22 cellular contexts compared by ENCODE assay signal in the genomic region with DNA sequence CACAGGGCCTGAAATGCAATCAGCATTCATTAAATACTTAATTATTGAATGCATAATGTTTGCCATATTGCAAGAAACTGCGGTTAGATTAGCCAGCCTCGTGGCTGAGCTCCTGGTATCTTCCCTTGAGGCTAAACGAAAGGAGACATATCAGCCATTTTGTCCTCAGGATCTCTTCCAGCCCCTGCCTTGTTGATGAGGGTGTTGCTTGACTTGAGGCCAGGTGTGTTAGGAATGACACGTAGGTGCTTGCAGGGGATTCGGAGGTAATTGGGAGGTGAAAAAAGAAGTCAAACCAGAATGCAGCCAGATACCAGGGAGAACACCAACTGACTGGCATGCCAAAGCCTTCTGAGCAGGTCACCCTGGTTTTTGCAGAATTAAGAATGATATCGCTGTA. TPM values are rescaled to one million over a fixed set of nuclear protein-coding genes. Genes with fewer than 3 reads are reported as not detected.
A peak's percentile ranks its signal among the peaks of the same experiment; 100 is the strongest.
DNase-seq lines count a peak whose midpoint lies in the region; ATAC-seq and TF ChIP-seq lines count a peak whose summit lies in the region.
"Had no signal": no experiment of that assay in that cellular context is flagged by ENCODE, and none has a peak within 500 bp of the region (broad histone marks: within the 10 kb centered on the region; RNA-seq: fewer than 3 reads in every experiment).

No MANE protein-coding gene starts in this region.

- H3K79me2 ChIP-seq in trophoblast cell (ENCODE audit: control insufficient read depth, insufficient read depth, low read length, poor library complexity), result no peaks in the 10 kb centered on the region

- H3K9me3 Mint-ChIP-seq in type B pancreatic cell, result no peaks in the 10 kb centered on the region
- H3K9me3 Mint-ChIP-seq: CD4-positive, alpha-beta T cell had no signal

- H3K4me2 ChIP-seq in trophoblast cell (ENCODE audit: low read length), result no peak overlapping the region
- H3K4me2 ChIP-seq: A549 had no signal

- 51 to 54% methylated on average over 6 of the region's 6 CpGs for WGBS in esophagus, 2 donors
- WGBS in trophoblast cell (ENCODE audit: extremely low coverage, insufficient coverage, insufficient read length), result no CpG with 5 or more reads among the region's 6 CpGs

- ATAC-seq in left ventricle myocardium superior (peak; percentile 2), Right ventricle myocardium superior (ENCODE audit: poor library complexity) (no peak), GM18519 (IDR thresholded peaks at IDR 0.05; ENCODE audit: low FRiP score, unreplicated experiment) (no peak)
- ATAC-seq: A549, GM12878, HCT116, HepG2, Panc1 had no signal

- H2BK5ac ChIP-seq in trophoblast cell (ENCODE audit: low read depth, low read length, poor library complexity), result no peak overlapping the region

- H3K14ac ChIP-seq in trophoblast cell (ENCODE audit: low read length), result no peak overlapping the region

- H3K4me1 Mint-ChIP-seq in type B pancreatic cell (ENCODE audit: unreplicated experiment), result peaks cover 26% of the 10 kb centered on the region

- intact Hi-C loops in left ventricle myocardium superior (cut with micrococcal nuclease) (no loop called here), Right ventricle myocardium superior (cut with DNase I) (no loop called here)

- no peaks in the 10 kb centered on the region for H3K27me3 Mint-ChIP-seq in type B pancreatic cell

- H3K36me3 ChIP-seq in esophagus (ENCODE audit: control insufficient read depth in 2 of 2, insufficient read depth in 2 of 2, low read length in 1 of 2), result no peaks in the 10 kb centered on the region
- H3K36me3 ChIP-seq in trophoblast cell (ENCODE audit: control insufficient read depth in 1 of 2, insufficient read depth in 2 of 2, low read length in 2 of 2), result no peaks in the 10 kb centered on the region

- H4K8ac ChIP-seq in trophoblast cell (ENCODE audit: low read depth, low read length), result no peak overlapping the region

- H3K4me3 ChIP-seq in esophagus (ENCODE audit: low read depth in 1 of 2, low read length in 2 of 2) (no peak overlapping the region), trophoblast cell (ENCODE audit: low read depth, low read length) (no peak overlapping the region)
- H3K4me3 ChIP-seq: A549, GM12878, SJSA1 had no signal

- no peak overlapping the region for H3K4ac ChIP-seq in trophoblast cell (ENCODE audit: low read depth, low read length)

- H3K18ac ChIP-seq in trophoblast cell (ENCODE audit: low read length), result no peak overlapping the region

- peaks cover 0 to 3% of the 10 kb centered on the region in 2 donors for H3K4me1 ChIP-seq in esophagus (ENCODE audit: control insufficient read depth in 2 of 2, insufficient read depth in 2 of 2, low read length in 1 of 2)
- H3K4me1 ChIP-seq in trophoblast cell (ENCODE audit: control insufficient read depth in 1 of 2, insufficient read depth in 2 of 2, low read length in 2 of 2), result no peaks in the 10 kb centered on the region

- H2BK12ac ChIP-seq in trophoblast cell (ENCODE audit: low read length), result no peak overlapping the region

- H4K12ac ChIP-seq in trophoblast cell (ENCODE audit: low read depth, low read length), result no peak overlapping the region

- H3K36me3 Mint-ChIP-seq in type B pancreatic cell, result peaks cover 8% of the 10 kb centered on the region

- peak overlapping the region; percentile 36 for H3K4me3 Mint-ChIP-seq in type B pancreatic cell
- H3K4me3 Mint-ChIP-seq: CD4-positive, alpha-beta T cell had no signal

- no peak overlapping the region for H4K91ac ChIP-seq in trophoblast cell (ENCODE audit: low read depth, low read length)

- H2BK120ac ChIP-seq in trophoblast cell (ENCODE audit: insufficient read depth, low read length, poor library complexity), result no peak overlapping the region

- no peaks in the 10 kb centered on the region for H3K79me1 ChIP-seq in trophoblast cell (ENCODE audit: low read length)

- H3K27me3 ChIP-seq in esophagus (ENCODE audit: control insufficient read depth in 1 of 2, insufficient read depth in 2 of 2, low read length in 2 of 2) (no peaks in the 10 kb centered on the region), trophoblast cell (ENCODE audit: insufficient read depth, low read length) (no peaks in the 10 kb centered on the region)
- H3K27me3 ChIP-seq: SJSA1 had no signal

- H2AK5ac ChIP-seq in trophoblast cell (ENCODE audit: low read length), result no peak overlapping the region

- H3K9me3 ChIP-seq in esophagus (ENCODE audit: control insufficient read depth in 2 of 2, insufficient read depth in 1 of 2, low read depth in 1 of 2, low read length in 1 of 2) (no peaks in the 10 kb centered on the region), trophoblast cell (ENCODE audit: insufficient read depth, low read depth, low read length) (no peaks in the 10 kb centered on the region)
- H3K9me3 ChIP-seq: A549, Caco-2, SJSA1 had no signal

- no peak for DNase-seq in left ventricle myocardium superior
- DNase-seq in Right ventricle myocardium superior, result no peak
- DNase-seq in trophoblast cell, result peak; percentile 72 to 79
- DNase-seq in type B pancreatic cell (ENCODE audit: extremely low spot score, unreplicated experiment), result no peak
- DNase-seq in DMS79 (lab: John Stamatoyannopoulos, UW), result no peak
- no peak for DNase-seq in GDM1 (lab: John Stamatoyannopoulos, UW)
- DNase-seq: Caco-2; CD4-positive, alpha-beta T cell; DMS153; KG1; NCI-H1417 treated with DMSO at 0.1 percent for 48 hours; NCI-H1930; NCI-H345; NCI-H524 treated with DMSO at 0.1 percent for 48 hours had no signal

- TF ChIP-seq CTCF in type B pancreatic cell (conservative IDR thresholded peaks at IDR 0.05), result no peak

- H3K9ac ChIP-seq in trophoblast cell (ENCODE audit: low read length), result peak overlapping the region; percentile 18

- H2AFZ ChIP-seq in trophoblast cell (ENCODE audit: insufficient read depth, low read length, poor library complexity), result no peak overlapping the region

- peak overlapping the region; percentile 80 for H3K27ac Mint-ChIP-seq in type B pancreatic cell
- H3K27ac Mint-ChIP-seq: CD4-positive, alpha-beta T cell had no signal

- H3K27ac ChIP-seq in esophagus (ENCODE audit: low read depth in 2 of 2, low read length in 1 of 2) (peak overlapping the region; percentile 83 to 88), trophoblast cell (ENCODE audit: low read depth, low read length) (no peak overlapping the region)
- H3K27ac ChIP-seq: A549, SJSA1 had no signal

- no peak overlapping the region for H3K23ac ChIP-seq in trophoblast cell (ENCODE audit: low read length)

RNA-seq across cellular contexts. Expression of a gene that starts 12.5 kb away (rescaled TPM):
- total RNA-seq in left ventricle myocardium superior, result 350 TPM
- 309 TPM for total RNA-seq in Right ventricle myocardium superior
- polyA plus RNA-seq in esophagus, result 10 to 100 TPM; 24.9 to 43.2 TPM
- polyA plus RNA-seq in trophoblast cell (2013), result 2.5 and 2.7 TPM in 2 replicates
- total RNA-seq in type B pancreatic cell (ENCODE audit: low replicate concordance), result 11.2 and 20.8 TPM in 2 replicates
- polyA plus RNA-seq: GM12878 had no signal

Comparison
In these comparisons a context has a peak if more than half of its experiments do, and no peak if none do; other contexts are left out.
1. DNase-seq: peak in trophoblast cell (2 of 2); none in left ventricle myocardium superior (single experiment), Right ventricle myocardium superior (single experiment), type B pancreatic cell (single experiment), DMS79 (single experiment) and GDM1 (single experiment).
2. RNA of a gene that starts 12.5 kb away (total RNA-seq): 350 TPM in left ventricle myocardium superior (single experiment) and 309 TPM in Right ventricle myocardium superior (single experiment); 11.2 to 20.8 TPM in type B pancreatic cell; every median in the first group is over 10 times any median in the second.